In genomic region chr6:11357285-11357684, GRCh38 we compare ENCODE assay signal across 12 cellular contexts.
DNase-seq lines count a peak whose midpoint lies in the region; ATAC-seq and TF ChIP-seq lines count a peak whose summit lies in the region.
"Had no signal": no experiment of that assay in that cellular context is flagged by ENCODE, and none has a peak within 500 bp of the region (broad histone marks: within the 10 kb centered on the region; RNA-seq: fewer than 3 reads in every experiment).

No MANE protein-coding gene starts in this region.

- H3K36me3 Mint-ChIP-seq in CD8-positive, alpha-beta T cell: peaks cover 58% of the 10 kb centered on the region
- H3K36me3 Mint-ChIP-seq in activated CD8-positive, alpha-beta T cell treated with anti-CD3 and anti-CD28 coated beads, Interleukin-2, amount 10 ng/mL, durations not matched to agents 7 days and 5 days (ENCODE audit: low read depth): peaks cover 72% of the 10 kb centered on the region

- peaks cover 83% of the 10 kb centered on the region for H3K4me1 Mint-ChIP-seq in CD8-positive, alpha-beta T cell (ENCODE audit: low read depth)
- peaks cover 61% of the 10 kb centered on the region for H3K4me1 Mint-ChIP-seq in activated CD8-positive, alpha-beta T cell treated with anti-CD3 and anti-CD28 coated beads, Interleukin-2, amount 10 ng/mL, durations not matched to agents 7 days and 5 days (ENCODE audit: low read depth)

- CTCF ChIA-PET in CD8-positive, alpha-beta T cell (lab: Charles Lee): interaction anchor here (1.6 kb wide), 1 partner anchor 185 kb away, joined by 5 read pairs; no protein-coding TSS in a partner anchor
- CTCF ChIA-PET in activated CD8-positive, alpha-beta T cell treated with anti-CD3 and anti-CD28 coated beads, Interleukin-2, amount 10 ng/mL, durations not matched to agents 7 days and 5 days (lab: Charles Lee): interaction anchor here (1.1 to 1.3 kb wide), 2 partner anchors 9 to 185 kb away, joined by 3 read pairs; no protein-coding TSS in a partner anchor

- no peak for DNase-seq in CD8-positive, alpha-beta T cell
- no peak for DNase-seq in activated CD8-positive, alpha-beta T cell treated with anti-CD3 and anti-CD28 coated beads, Interleukin-2, amount 10 ng/mL, durations not matched to agents 7 days and 5 days
- DNase-seq in right cardiac atrium (no peak), sciatic nerve (ENCODE audit: low spot score) (no peak), COLO668 (lab: John Stamatoyannopoulos, UW; ENCODE audit: unreplicated experiment) (no peak), HK-2 (ENCODE audit: unreplicated experiment) (no peak), SKM-1 treated with dmso at 0.1 percent for 144 hours (lab: John Stamatoyannopoulos, UW; ENCODE audit: unreplicated experiment) (no peak)
- DNase-seq: activated naive CD4-positive, alpha-beta T cell treated with anti-CD3 and anti-CD28 coated beads, Interleukin-2, amount 50 U/mL, for 16 hours; NCI-H1105 treated with DMSO at 0.1 percent for 48 hours; NK-92 treated with Interleukin-12 subunit alpha and Interleukin-12 subunit beta, amount 100 ng/mL, for 24 hours; retina had no signal

- WGBS in right cardiac atrium: 77% methylated on average over 7 of the region's 7 CpGs

- H3K4me3 Mint-ChIP-seq in CD8-positive, alpha-beta T cell: peak overlapping the region; percentile 59
- H3K4me3 Mint-ChIP-seq in activated CD8-positive, alpha-beta T cell treated with anti-CD3 and anti-CD28 coated beads, Interleukin-2, amount 10 ng/mL, durations not matched to agents 7 days and 5 days: no peak overlapping the region

- no peak for ATAC-seq in CD8-positive, alpha-beta T cell
- no peak for ATAC-seq in activated CD8-positive, alpha-beta T cell treated with anti-CD3 and anti-CD28 coated beads, Interleukin-2, amount 10 ng/mL, durations not matched to agents 7 days and 5 days
- ATAC-seq in right cardiac atrium: peak; percentile 41 to 70
- peak; percentile 56 for ATAC-seq in sciatic nerve
- ATAC-seq in GM21526 (IDR thresholded peaks at IDR 0.05; ENCODE audit: low FRiP score, unreplicated experiment): no peak

- H3K9me3 Mint-ChIP-seq in CD8-positive, alpha-beta T cell: peaks cover 6% of the 10 kb centered on the region
- H3K9me3 Mint-ChIP-seq in activated CD8-positive, alpha-beta T cell treated with anti-CD3 and anti-CD28 coated beads, Interleukin-2, amount 10 ng/mL, durations not matched to agents 7 days and 5 days (ENCODE audit: insufficient read depth): peaks cover 31% of the 10 kb centered on the region

- no peak overlapping the region for H3K27ac ChIP-seq in CD8-positive, alpha-beta T cell (ENCODE audit: low read depth, low read length)
- H3K27ac ChIP-seq in right cardiac atrium (ENCODE audit: low read length): peak overlapping the region; percentile 97

- H3K4me1 ChIP-seq in CD8-positive, alpha-beta T cell (ENCODE audit: insufficient read depth, low read length): peaks cover 31% of the 10 kb centered on the region
- H3K4me1 ChIP-seq in right cardiac atrium (ENCODE audit: control insufficient read depth, insufficient read depth, low read length): peaks cover 9% of the 10 kb centered on the region

- POLR2A ChIA-PET in CD8-positive, alpha-beta T cell (lab: Charles Lee): no interaction called here
- POLR2A ChIA-PET in activated CD8-positive, alpha-beta T cell treated with anti-CD3 and anti-CD28 coated beads, Interleukin-2, amount 10 ng/mL, durations not matched to agents 7 days and 5 days (lab: Charles Lee): no interaction called here

- H3K27ac Mint-ChIP-seq in CD8-positive, alpha-beta T cell: peak overlapping the region; percentile 49
- H3K27ac Mint-ChIP-seq in activated CD8-positive, alpha-beta T cell treated with anti-CD3 and anti-CD28 coated beads, Interleukin-2, amount 10 ng/mL, durations not matched to agents 7 days and 5 days: peak overlapping the region; percentile 70

- no peak overlapping the region for H3K4me3 ChIP-seq in CD8-positive, alpha-beta T cell (ENCODE audit: low read depth, low read length)
- no peak overlapping the region for H3K4me3 ChIP-seq in right cardiac atrium (ENCODE audit: low read length)

- no peaks in the 10 kb centered on the region for H3K36me3 ChIP-seq in CD8-positive, alpha-beta T cell (ENCODE audit: insufficient read depth, low read length)

- intact Hi-C loops in CD8-positive, alpha-beta T cell (cut with DNase I, micrococcal nuclease): no loop called here
- intact Hi-C loops in right cardiac atrium (cut with DNase I): loop anchor here in 1 of 4 donors (10.0 kb wide), 1 partner anchor 122 kb away; the partner anchor contains the start of gene NEDD9
- intact Hi-C loops in sciatic nerve (cut with DNase I): no loop called here

- no peak for TF ChIP-seq CTCF in CD8-positive, alpha-beta T cell (IDR thresholded peaks at IDR 0.05)

- no peaks in the 10 kb centered on the region for H3K27me3 Mint-ChIP-seq in CD8-positive, alpha-beta T cell (ENCODE audit: low read depth)
- H3K27me3 Mint-ChIP-seq in activated CD8-positive, alpha-beta T cell treated with anti-CD3 and anti-CD28 coated beads, Interleukin-2, amount 10 ng/mL, durations not matched to agents 7 days and 5 days (ENCODE audit: low read depth): no peaks in the 10 kb centered on the region

- no peaks in the 10 kb centered on the region for H3K9me3 ChIP-seq in CD8-positive, alpha-beta T cell (ENCODE audit: low read length)
- no peaks in the 10 kb centered on the region for H3K9me3 ChIP-seq in right cardiac atrium (ENCODE audit: control insufficient read depth, low read length)

- no peaks in the 10 kb centered on the region for H3K27me3 ChIP-seq in CD8-positive, alpha-beta T cell (ENCODE audit: insufficient read depth, low read length)
- H3K27me3 ChIP-seq in right cardiac atrium (ENCODE audit: control insufficient read depth, insufficient read depth): no peaks in the 10 kb centered on the region

Comparison
In these comparisons a context has a peak if more than half of its experiments do, and no peak if none do; other contexts are left out.
1. ATAC-seq: peak in right cardiac atrium (2 of 2) and sciatic nerve (single experiment); none in CD8-positive, alpha-beta T cell (single experiment), activated CD8-positive, alpha-beta T cell treated with anti-CD3 and anti-CD28 coated beads, Interleukin-2, amount 10 ng/mL, durations not matched to agents 7 days and 5 days (single experiment) and GM21526 (single experiment).